Comparison of ENCODE assay signal across 25 cellular contexts in genomic region chr15:77017091-77017660, GRCh38. TPM values are rescaled to one million over a fixed set of nuclear protein-coding genes. Genes with fewer than 3 reads are reported as not detected.
A peak's percentile ranks its signal among the peaks of the same experiment; 100 is the strongest.
DNase-seq lines count a peak whose midpoint lies in the region; ATAC-seq lines count a peak whose summit lies in the region.
"Had no signal": no experiment of that assay in that cellular context is flagged by ENCODE, and none has a peak within 500 bp of the region (broad histone marks: within the 10 kb centered on the region; RNA-seq: fewer than 3 reads in every experiment).

No MANE protein-coding gene starts in this region.

- H3K4me3 Mint-ChIP-seq in activated CD4-positive, alpha-beta T cell treated with anti-CD3 and anti-CD28 coated beads for 36 hours = no peak overlapping the region
- H3K4me3 Mint-ChIP-seq in activated CD8-positive, alpha-beta T cell treated with anti-CD3 and anti-CD28 coated beads, Interleukin-2, amount 10 ng/mL, durations not matched to agents 7 days and 5 days = no peak overlapping the region

- H3K4me1 Mint-ChIP-seq in activated CD4-positive, alpha-beta T cell treated with anti-CD3 and anti-CD28 coated beads for 36 hours = peaks cover 96% of the 10 kb centered on the region
- peaks cover 99% of the 10 kb centered on the region for H3K4me1 Mint-ChIP-seq in activated CD8-positive, alpha-beta T cell treated with anti-CD3 and anti-CD28 coated beads, Interleukin-2, amount 10 ng/mL, durations not matched to agents 7 days and 5 days (ENCODE audit: low read depth)

- H3K4me3 ChIP-seq in BLaER1 = no peak overlapping the region
- H3K4me3 ChIP-seq: cardiac muscle cell, GM23248, lung, testis had no signal

- H3K9ac ChIP-seq in BLaER1 = peak overlapping the region; percentile 39; the same call in 1 of the 2 replicates
- H3K9ac ChIP-seq: GM23248 had no signal

- peak overlapping the region; percentile 25 for H3K27ac Mint-ChIP-seq in activated CD4-positive, alpha-beta T cell treated with anti-CD3 and anti-CD28 coated beads for 36 hours
- peak overlapping the region; percentile 99 for H3K27ac Mint-ChIP-seq in activated CD8-positive, alpha-beta T cell treated with anti-CD3 and anti-CD28 coated beads, Interleukin-2, amount 10 ng/mL, durations not matched to agents 7 days and 5 days

- no peaks in the 10 kb centered on the region for H3K9me3 Mint-ChIP-seq in activated CD4-positive, alpha-beta T cell treated with anti-CD3 and anti-CD28 coated beads for 36 hours (ENCODE audit: low read depth)
- no peaks in the 10 kb centered on the region for H3K9me3 Mint-ChIP-seq in activated CD8-positive, alpha-beta T cell treated with anti-CD3 and anti-CD28 coated beads, Interleukin-2, amount 10 ng/mL, durations not matched to agents 7 days and 5 days (ENCODE audit: insufficient read depth)

- H3K27me3 Mint-ChIP-seq in activated CD4-positive, alpha-beta T cell treated with anti-CD3 and anti-CD28 coated beads for 36 hours = no peaks in the 10 kb centered on the region
- H3K27me3 Mint-ChIP-seq in activated CD8-positive, alpha-beta T cell treated with anti-CD3 and anti-CD28 coated beads, Interleukin-2, amount 10 ng/mL, durations not matched to agents 7 days and 5 days (ENCODE audit: low read depth) = no peaks in the 10 kb centered on the region

- peaks cover 96% of the 10 kb centered on the region for H3K4me1 ChIP-seq in BLaER1
- H3K4me1 ChIP-seq: testis had no signal

- intact Hi-C loops in activated CD4-positive, alpha-beta T cell treated with anti-CD3 and anti-CD28 coated beads for 36 hours (cut with DNase I, micrococcal nuclease) = no loop called here
- intact Hi-C loops in left colon (cut with DNase I, micrococcal nuclease) = no loop called here

- POLR2A ChIA-PET in activated CD4-positive, alpha-beta T cell treated with anti-CD3 and anti-CD28 coated beads for 36 hours (lab: Charles Lee) = interaction anchor here (1.4 kb wide), 1 partner anchor 18 kb away, joined by 5 read pairs; no protein-coding TSS in a partner anchor
- POLR2A ChIA-PET in activated CD8-positive, alpha-beta T cell treated with anti-CD3 and anti-CD28 coated beads, Interleukin-2, amount 10 ng/mL, durations not matched to agents 7 days and 5 days (lab: Charles Lee) = interaction anchor here (2.1 to 8.6 kb wide), 2 partner anchors 20 to 28 kb away, joined by 8 to 125 read pairs; partner anchors contain the start of gene PSTPIP1

- DNase-seq in activated CD4-positive, alpha-beta T cell treated with anti-CD3 and anti-CD28 coated beads for 36 hours = no peak
- DNase-seq in activated CD4-positive, alpha-beta T cell treated with anti-CD3 and anti-CD28 coated beads for 1 hour = no peak
- DNase-seq in activated CD8-positive, alpha-beta T cell treated with anti-CD3 and anti-CD28 coated beads, Interleukin-2, amount 10 ng/mL, durations not matched to agents 7 days and 5 days = no peak
- DNase-seq in left colon (peak in 1 of 2 donors; percentile 12), left lobe of liver (ENCODE audit: low spot score) (no peak), superior temporal gyrus (ENCODE audit: extremely low spot score) (no peak), DMS79 treated with DMSO at 0.1 percent for 48 hours (lab: John Stamatoyannopoulos, UW) (no peak)
- DNase-seq: activated CD4-positive, alpha-beta T cell treated with anti-CD3 and anti-CD28 coated beads for 4 hours; activated T-cell treated with anti-CD3 and anti-CD28 coated beads, Interleukin-2, amount 50 U/mL, for 48 hours; amygdala; GF-D8; GM23248; hypothalamus; islet precursor cell; MM.1S; NCI-H146; NCI-H2171; NCI-H526; testis had no signal

- H4K20me1 ChIP-seq in BLaER1 = peaks cover 49% of the 10 kb centered on the region

- peaks cover 33% of the 10 kb centered on the region for H3K36me3 Mint-ChIP-seq in activated CD4-positive, alpha-beta T cell treated with anti-CD3 and anti-CD28 coated beads for 36 hours (ENCODE audit: low read depth)
- H3K36me3 Mint-ChIP-seq in activated CD8-positive, alpha-beta T cell treated with anti-CD3 and anti-CD28 coated beads, Interleukin-2, amount 10 ng/mL, durations not matched to agents 7 days and 5 days (ENCODE audit: low read depth) = peaks cover 75% of the 10 kb centered on the region

- CTCF ChIA-PET in activated CD4-positive, alpha-beta T cell treated with anti-CD3 and anti-CD28 coated beads for 36 hours (lab: Charles Lee) = interaction anchor here (1.3 to 1.4 kb wide), 2 partner anchors 19 to 44 kb away, joined by 5 read pairs; no protein-coding TSS in a partner anchor
- CTCF ChIA-PET in activated CD8-positive, alpha-beta T cell treated with anti-CD3 and anti-CD28 coated beads, Interleukin-2, amount 10 ng/mL, durations not matched to agents 7 days and 5 days (lab: Charles Lee) = interaction anchor here (1.0 to 13.1 kb wide), 3 partner anchors 14 to 43 kb away, joined by 6 to 159 read pairs (median 75); partner anchors contain the start of gene PSTPIP1

- peak overlapping the region; percentile 59 for H3K27ac ChIP-seq in BLaER1
- H3K27ac ChIP-seq: cardiac muscle cell, GM23248, testis had no signal

- no peaks in the 10 kb centered on the region for H3K27me3 ChIP-seq in BLaER1
- H3K27me3 ChIP-seq: cardiac muscle cell, testis had no signal

- H3K9me3 ChIP-seq in BLaER1 = no peaks in the 10 kb centered on the region
- H3K9me3 ChIP-seq: testis had no signal

- no peaks in the 10 kb centered on the region for H3K36me3 ChIP-seq in BLaER1
- H3K36me3 ChIP-seq: cardiac muscle cell had no signal

- ATAC-seq in activated CD4-positive, alpha-beta T cell treated with anti-CD3 and anti-CD28 coated beads for 36 hours = no peak
- ATAC-seq in activated CD8-positive, alpha-beta T cell treated with anti-CD3 and anti-CD28 coated beads, Interleukin-2, amount 10 ng/mL, durations not matched to agents 7 days and 5 days = no peak
- ATAC-seq in left colon (peak; percentile 18), left lobe of liver (no peak)
- ATAC-seq: SK-N-SH treated with all-trans-retinoic acid at 6 μM for 48 hours had no signal

- H3K4me2 ChIP-seq in BLaER1 = peak overlapping the region; percentile 99

RNA-seq across cellular contexts. Expression of gene PSTPIP1, which starts 22.2 kb away (rescaled TPM):
- total RNA-seq in activated CD4-positive, alpha-beta T cell treated with anti-CD3 and anti-CD28 coated beads for 36 hours = 100 to 1,000 TPM; 100 to 125 TPM
- 100 to 1,000 TPM; 208 to 212 TPM for total RNA-seq in activated CD8-positive, alpha-beta T cell treated with anti-CD3 and anti-CD28 coated beads, Interleukin-2, amount 10 ng/mL, durations not matched to agents 7 days and 5 days
- total RNA-seq in left colon = 1 to 10 TPM; 1.6 to 7.2 TPM
- 1.5 TPM for total RNA-seq in left lobe of liver
- total RNA-seq: GM23248, osteocyte, RPMI7951 had no signal

RNA-seq across cellular contexts. Expression of gene TSPAN3, which starts 53.7 kb away (rescaled TPM):
- total RNA-seq in activated CD4-positive, alpha-beta T cell treated with anti-CD3 and anti-CD28 coated beads for 36 hours = 10 to 100 TPM; 26.2 to 28.4 TPM
- total RNA-seq in activated CD8-positive, alpha-beta T cell treated with anti-CD3 and anti-CD28 coated beads, Interleukin-2, amount 10 ng/mL, durations not matched to agents 7 days and 5 days = 10 to 100 TPM; 17.4 to 18.4 TPM
- total RNA-seq in left colon (100 to 1,000 TPM; 708 to 954 TPM), left lobe of liver (75.2 TPM)

Comparison
In these comparisons a context has a peak if more than half of its experiments do, and no peak if none do; other contexts are left out.
1. RNA of gene PSTPIP1, which starts 22.2 kb away (total RNA-seq): 208 to 212 TPM in activated CD8-positive, alpha-beta T cell treated with anti-CD3 and anti-CD28 coated beads, Interleukin-2, amount 10 ng/mL, durations not matched to agents 7 days and 5 days and 100 to 125 TPM in activated CD4-positive, alpha-beta T cell treated with anti-CD3 and anti-CD28 coated beads for 36 hours; 1.6 to 7.2 TPM in left colon and 1.5 TPM in left lobe of liver (single experiment); every median in the first group is over 10 times any median in the second.